Comparison of ENCODE assay signal across 1 cellular context in the genomic region with DNA sequence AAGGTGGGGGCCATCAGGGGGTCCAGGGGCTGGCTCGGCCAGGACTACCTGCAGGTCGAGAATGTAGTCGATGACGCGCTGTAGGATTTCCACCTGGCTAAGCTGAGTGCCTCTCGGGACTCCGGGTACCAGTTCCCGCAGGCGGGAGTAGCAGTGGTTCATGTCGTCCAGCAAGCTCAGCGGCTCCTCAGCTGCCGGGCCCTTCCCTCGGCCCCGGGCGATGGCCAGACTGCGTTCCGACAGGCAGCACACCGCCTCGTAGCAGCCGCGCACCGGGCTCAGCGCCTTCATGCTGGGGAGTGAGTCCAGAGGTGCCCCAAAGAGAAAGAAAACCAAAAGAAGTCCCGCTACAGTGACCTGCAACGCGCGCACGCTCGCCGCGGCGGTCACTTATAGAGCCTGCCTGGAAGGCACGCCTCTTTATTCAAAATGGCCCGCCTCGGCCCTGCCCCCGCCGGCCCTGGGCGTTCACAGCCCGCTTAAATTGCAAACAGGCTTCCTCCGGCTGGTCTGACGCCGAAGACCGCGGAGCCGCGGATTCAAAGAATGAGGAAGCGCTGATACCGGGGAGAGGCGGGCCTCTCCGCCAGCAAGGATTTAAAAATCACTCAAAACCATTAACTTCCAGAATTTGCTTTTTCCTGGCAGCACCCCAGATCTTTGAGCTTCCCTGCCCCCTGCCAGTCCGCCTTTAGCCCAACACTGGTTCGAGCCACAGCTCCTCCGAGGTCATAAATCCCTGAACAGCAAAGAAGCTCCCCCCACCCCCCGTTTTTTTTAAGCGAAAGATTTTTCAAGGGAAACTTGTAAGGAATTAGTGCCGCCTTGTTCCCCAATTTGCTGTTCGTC.
TF ChIP-seq lines count a peak whose summit lies in the region.

A gene with protein sequence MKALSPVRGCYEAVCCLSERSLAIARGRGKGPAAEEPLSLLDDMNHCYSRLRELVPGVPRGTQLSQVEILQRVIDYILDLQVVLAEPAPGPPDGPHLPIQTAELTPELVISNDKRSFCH (minus strand): TSS at position 366 of the 849 bp plus-strand sequence. CDS start 75 bp downstream, at position 291.

TF ChIP-seq in K562, 482 proteins besides CTCF, POLR2A, EP300 and RAD21 (continued from another document):
- TF ChIP-seq, protein P1, sequence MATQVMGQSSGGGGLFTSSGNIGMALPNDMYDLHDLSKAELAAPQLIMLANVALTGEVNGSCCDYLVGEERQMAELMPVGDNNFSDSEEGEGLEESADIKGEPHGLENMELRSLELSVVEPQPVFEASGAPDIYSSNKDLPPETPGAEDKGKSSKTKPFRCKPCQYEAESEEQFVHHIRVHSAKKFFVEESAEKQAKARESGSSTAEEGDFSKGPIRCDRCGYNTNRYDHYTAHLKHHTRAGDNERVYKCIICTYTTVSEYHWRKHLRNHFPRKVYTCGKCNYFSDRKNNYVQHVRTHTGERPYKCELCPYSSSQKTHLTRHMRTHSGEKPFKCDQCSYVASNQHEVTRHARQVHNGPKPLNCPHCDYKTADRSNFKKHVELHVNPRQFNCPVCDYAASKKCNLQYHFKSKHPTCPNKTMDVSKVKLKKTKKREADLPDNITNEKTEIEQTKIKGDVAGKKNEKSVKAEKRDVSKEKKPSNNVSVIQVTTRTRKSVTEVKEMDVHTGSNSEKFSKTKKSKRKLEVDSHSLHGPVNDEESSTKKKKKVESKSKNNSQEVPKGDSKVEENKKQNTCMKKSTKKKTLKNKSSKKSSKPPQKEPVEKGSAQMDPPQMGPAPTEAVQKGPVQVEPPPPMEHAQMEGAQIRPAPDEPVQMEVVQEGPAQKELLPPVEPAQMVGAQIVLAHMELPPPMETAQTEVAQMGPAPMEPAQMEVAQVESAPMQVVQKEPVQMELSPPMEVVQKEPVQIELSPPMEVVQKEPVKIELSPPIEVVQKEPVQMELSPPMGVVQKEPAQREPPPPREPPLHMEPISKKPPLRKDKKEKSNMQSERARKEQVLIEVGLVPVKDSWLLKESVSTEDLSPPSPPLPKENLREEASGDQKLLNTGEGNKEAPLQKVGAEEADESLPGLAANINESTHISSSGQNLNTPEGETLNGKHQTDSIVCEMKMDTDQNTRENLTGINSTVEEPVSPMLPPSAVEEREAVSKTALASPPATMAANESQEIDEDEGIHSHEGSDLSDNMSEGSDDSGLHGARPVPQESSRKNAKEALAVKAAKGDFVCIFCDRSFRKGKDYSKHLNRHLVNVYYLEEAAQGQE (CRISPR knock-in tag; IDR thresholded peaks at IDR 0.05; ENCODE audit: low read depth), result no peak
- TF ChIP-seq, protein P2, sequence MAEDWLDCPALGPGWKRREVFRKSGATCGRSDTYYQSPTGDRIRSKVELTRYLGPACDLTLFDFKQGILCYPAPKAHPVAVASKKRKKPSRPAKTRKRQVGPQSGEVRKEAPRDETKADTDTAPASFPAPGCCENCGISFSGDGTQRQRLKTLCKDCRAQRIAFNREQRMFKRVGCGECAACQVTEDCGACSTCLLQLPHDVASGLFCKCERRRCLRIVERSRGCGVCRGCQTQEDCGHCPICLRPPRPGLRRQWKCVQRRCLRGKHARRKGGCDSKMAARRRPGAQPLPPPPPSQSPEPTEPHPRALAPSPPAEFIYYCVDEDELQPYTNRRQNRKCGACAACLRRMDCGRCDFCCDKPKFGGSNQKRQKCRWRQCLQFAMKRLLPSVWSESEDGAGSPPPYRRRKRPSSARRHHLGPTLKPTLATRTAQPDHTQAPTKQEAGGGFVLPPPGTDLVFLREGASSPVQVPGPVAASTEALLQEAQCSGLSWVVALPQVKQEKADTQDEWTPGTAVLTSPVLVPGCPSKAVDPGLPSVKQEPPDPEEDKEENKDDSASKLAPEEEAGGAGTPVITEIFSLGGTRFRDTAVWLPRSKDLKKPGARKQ (CRISPR knock-in tag; IDR thresholded peaks at IDR 0.05), result no peak
- TF ChIP-seq, protein P3, sequence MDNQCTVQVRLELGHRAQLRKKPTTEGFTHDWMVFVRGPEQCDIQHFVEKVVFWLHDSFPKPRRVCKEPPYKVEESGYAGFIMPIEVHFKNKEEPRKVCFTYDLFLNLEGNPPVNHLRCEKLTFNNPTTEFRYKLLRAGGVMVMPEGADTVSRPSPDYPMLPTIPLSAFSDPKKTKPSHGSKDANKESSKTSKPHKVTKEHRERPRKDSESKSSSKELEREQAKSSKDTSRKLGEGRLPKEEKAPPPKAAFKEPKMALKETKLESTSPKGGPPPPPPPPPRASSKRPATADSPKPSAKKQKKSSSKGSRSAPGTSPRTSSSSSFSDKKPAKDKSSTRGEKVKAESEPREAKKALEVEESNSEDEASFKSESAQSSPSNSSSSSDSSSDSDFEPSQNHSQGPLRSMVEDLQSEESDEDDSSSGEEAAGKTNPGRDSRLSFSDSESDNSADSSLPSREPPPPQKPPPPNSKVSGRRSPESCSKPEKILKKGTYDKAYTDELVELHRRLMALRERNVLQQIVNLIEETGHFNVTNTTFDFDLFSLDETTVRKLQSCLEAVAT (IDR thresholded peaks at IDR 0.05), result peak; percentile 62 to 81; a peak in 3 of 4 replicates
- peak; percentile 84 for TF ChIP-seq RBBP5 (IDR thresholded peaks at IDR 0.05; ENCODE audit: borderline replicate concordance, insufficient read depth, low read length, poor library complexity, severe bottlenecking)
- TF ChIP-seq, protein P4, sequence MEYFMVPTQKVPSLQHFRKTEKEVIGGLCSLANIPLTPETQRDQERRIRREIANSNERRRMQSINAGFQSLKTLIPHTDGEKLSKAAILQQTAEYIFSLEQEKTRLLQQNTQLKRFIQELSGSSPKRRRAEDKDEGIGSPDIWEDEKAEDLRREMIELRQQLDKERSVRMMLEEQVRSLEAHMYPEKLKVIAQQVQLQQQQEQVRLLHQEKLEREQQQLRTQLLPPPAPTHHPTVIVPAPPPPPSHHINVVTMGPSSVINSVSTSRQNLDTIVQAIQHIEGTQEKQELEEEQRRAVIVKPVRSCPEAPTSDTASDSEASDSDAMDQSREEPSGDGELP (CRISPR knock-in tag; IDR thresholded peaks at IDR 0.05; ENCODE audit: borderline replicate concordance), result peak; percentile 93
- TF ChIP-seq ZNF507 (tag; conservative IDR thresholded peaks at IDR 0.05), result no peak
- TF ChIP-seq ZNF239 (CRISPR knock-in tag; IDR thresholded peaks at IDR 0.05), result no peak
- peak; percentile 60; the same call in 1 of the 2 replicates for TF ChIP-seq RB1 (IDR thresholded peaks at IDR 0.05; ENCODE audit: low read depth)
- peak; percentile 85 to 95; a peak in 3 of 4 replicates for TF ChIP-seq RCOR1 (IDR thresholded peaks at IDR 0.05; ENCODE audit: borderline replicate concordance in 1 of 2, low read depth in 2 of 2, low read length in 2 of 2)
- TF ChIP-seq, protein P5, sequence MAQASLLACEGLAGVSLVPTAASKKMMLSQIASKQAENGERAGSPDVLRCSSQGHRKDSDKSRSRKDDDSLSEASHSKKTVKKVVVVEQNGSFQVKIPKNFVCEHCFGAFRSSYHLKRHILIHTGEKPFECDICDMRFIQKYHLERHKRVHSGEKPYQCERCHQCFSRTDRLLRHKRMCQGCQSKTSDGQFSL (CRISPR knock-in tag; IDR thresholded peaks at IDR 0.05), result no peak
- TF ChIP-seq, protein P5 (tag; IDR thresholded peaks at IDR 0.05), result peak in 1 of 2 experiments; percentile 67; a peak in 1 of 4 replicates
